In genomic region chr16:83224642-83225041, GRCh38 we compare ENCODE assay signal across 35 cellular contexts.
"Had no signal": no experiment of that assay in that cellular context is flagged by ENCODE, and none has a peak within 500 bp of the region (broad histone marks: within the 10 kb centered on the region; RNA-seq: fewer than 3 reads in every experiment).

No MANE protein-coding gene starts in this region.

- H3K36me3 ChIP-seq: adrenal gland, brain microvascular endothelial cell, breast epithelium, WERI-Rb-1 had no signal

- DNase-seq: activated CD4-positive, alpha-beta memory T cell treated with anti-CD3 and anti-CD28 coated beads, Interleukin-2, amount 10 ng/mL, durations not matched to agents 7 days and 5 days; activated CD4-positive, alpha-beta T cell treated with anti-CD3 and anti-CD28 coated beads for 1 hour; activated CD4-positive, alpha-beta T cell treated with anti-CD3 and anti-CD28 coated beads for 36 hours; activated CD4-positive, alpha-beta T cell treated with anti-CD3 and anti-CD28 coated beads for 48 hours; activated CD4-positive, alpha-beta T cell treated with anti-CD3 and anti-CD28 coated beads, Interleukin-2, amount 10 ng/mL, durations not matched to agents 7 days and 5 days; activated CD4-positive, alpha-beta T cell treated with anti-CD3 and anti-CD28 coated beads, Interleukin-2, amount 50 U/mL, for 48 hours; activated CD4-positive, CD25-positive, alpha-beta regulatory T cell; activated CD8-positive, alpha-beta memory T cell treated with anti-CD3 and anti-CD28 coated beads for 24 hours; activated CD8-positive, alpha-beta memory T cell treated with anti-CD3 and anti-CD28 coated beads, Interleukin-2, amount 10 ng/mL, durations not matched to agents 7 days and 5 days; activated CD8-positive, alpha-beta memory T cell treated with anti-CD3 and anti-CD28 coated beads, Interleukin-2, amount 50 U/mL, for 48 hours; activated CD8-positive, alpha-beta T cell treated with anti-CD3 and anti-CD28 coated beads, Interleukin-2, amount 10 ng/mL, durations not matched to agents 7 days and 5 days; activated effector memory CD4-positive, alpha-beta T cell treated with Interleukin-2 at 50 U/mL for 16 hours; activated gamma-delta T cell; activated naive CD4-positive, alpha-beta T cell; activated naive CD4-positive, alpha-beta T cell treated with anti-CD3 and anti-CD28 coated beads for 36 hours; activated naive CD4-positive, alpha-beta T cell treated with anti-CD3 and anti-CD28 coated beads, Interleukin-2, amount 50 U/mL, for 16 hours; activated naive CD8-positive, alpha-beta T cell treated with anti-CD3 and anti-CD28 coated beads for 36 hours; activated T-cell treated with anti-CD3 and anti-CD28 coated beads, Interleukin-2, amount 50 U/mL, for 24 hours; activated T-cell treated with anti-CD3 and anti-CD28 coated beads, Interleukin-2, amount 50 U/mL, for 48 hours; adrenal gland; amniotic stem cell; aorta; body of pancreas; brain microvascular endothelial cell; caudate nucleus; cerebellar nuclear complex; SW 1271; T-helper 1 cell; T-helper 2 cell; T-helper 9 cell; WERI-Rb-1 had no signal

- ATAC-seq: activated CD4-positive, alpha-beta T cell treated with anti-CD3 and anti-CD28 coated beads for 36 hours; activated CD4-positive, CD25-positive, alpha-beta regulatory T cell treated with anti-CD3 and anti-CD28 coated beads, Interleukin-2, amount 50 U/mL, for 24 hours; activated CD8-positive, alpha-beta memory T cell treated with anti-CD3 and anti-CD28 coated beads, Interleukin-2, amount 10 ng/mL, durations not matched to agents 7 days and 5 days; activated CD8-positive, alpha-beta T cell treated with anti-CD3 and anti-CD28 coated beads, Interleukin-2, amount 10 ng/mL, durations not matched to agents 7 days and 5 days; activated naive CD4-positive, alpha-beta T cell treated with anti-CD3 and anti-CD28 coated beads, Interleukin-2, amount 50 U/mL, for 72 hours; body of pancreas; WTC11 had no signal

- H3K4me1 ChIP-seq: adrenal gland, body of pancreas, breast epithelium had no signal

- H3K27me3 ChIP-seq: adrenal gland, body of pancreas, brain microvascular endothelial cell had no signal

- H3K27ac ChIP-seq: adrenal gland, body of pancreas, brain microvascular endothelial cell, breast epithelium, WERI-Rb-1 had no signal

- H3K9me3 ChIP-seq: adrenal gland, body of pancreas, breast epithelium had no signal

- H3K4me3 ChIP-seq: adrenal gland, body of pancreas, breast epithelium had no signal
